Comparison of ENCODE assay signal across 32 cellular contexts in the genomic region with DNA sequence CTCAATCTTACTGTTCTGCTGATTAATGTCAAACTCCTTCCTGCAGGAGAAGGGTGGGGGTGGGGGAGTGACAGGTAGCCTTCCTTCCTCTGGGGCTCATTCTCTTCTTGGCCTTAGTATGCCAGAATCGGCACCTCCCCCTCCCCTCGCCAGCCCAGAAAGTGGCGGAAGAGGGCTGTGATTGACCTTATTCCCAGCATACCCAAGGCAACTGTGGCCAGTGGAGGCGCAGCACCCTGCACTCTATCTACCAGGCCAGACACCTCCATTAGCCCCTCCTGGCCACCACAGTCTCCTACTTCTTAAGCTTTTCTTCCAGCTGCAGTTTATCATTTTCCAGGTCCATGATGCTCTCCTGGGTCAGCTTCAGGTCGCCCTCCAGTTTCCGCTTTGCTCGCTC. TPM values are rescaled to one million over a fixed set of nuclear protein-coding genes. Genes with fewer than 3 reads are reported as not detected.
"Had no signal": no experiment of that assay in that cellular context is flagged by ENCODE, and none has a peak within 500 bp of the region (broad histone marks: within the 10 kb centered on the region; RNA-seq: fewer than 3 reads in every experiment).

No MANE protein-coding gene starts in this region.

- H3K9me3 Mint-ChIP-seq: activated CD4-positive, alpha-beta T cell treated with anti-CD3 and anti-CD28 coated beads, Interleukin-2, amount 10 ng/mL, durations not matched to agents 24 days and 14 days; activated CD8-positive, alpha-beta T cell treated with anti-CD3 and anti-CD28 coated beads for 36 hours; activated naive CD4-positive, alpha-beta T cell treated with anti-CD3 and anti-CD28 coated beads, Interleukin-2, amount 10 ng/mL, durations not matched to agents 7 days and 5 days; activated naive CD8-positive, alpha-beta T cell treated with anti-CD3 and anti-CD28 coated beads, Interleukin-2, amount 50 U/mL, for 24 hours; activated T-cell treated with anti-CD3 and anti-CD28 coated beads, Interleukin-2, amount 50 U/mL, for 72 hours; activated T-helper 2 cell treated with anti-CD3 and anti-CD28 coated beads, Interferon-gamma antibody, Interleukin-2, Interleukin-4, amounts not matched to agents 10 μg/mL and 5 μg/mL and 100 μg/mL, durations not matched to agents 14 hours and 24 hours and 36 hours had no signal

- H3K27me3 Mint-ChIP-seq: activated naive CD8-positive, alpha-beta T cell had no signal

- H3K4me1 Mint-ChIP-seq: activated CD4-positive, alpha-beta T cell treated with anti-CD3 and anti-CD28 coated beads, Interleukin-2, amount 10 ng/mL, durations not matched to agents 24 days and 14 days; activated naive CD4-positive, alpha-beta T cell treated with anti-CD3 and anti-CD28 coated beads, Interleukin-2, amount 10 ng/mL, durations not matched to agents 7 days and 5 days; activated naive CD8-positive, alpha-beta T cell treated with anti-CD3 and anti-CD28 coated beads, Interleukin-2, amount 50 U/mL, for 24 hours; brain had no signal

- DNase-seq: activated CD4-positive, alpha-beta T cell treated with anti-CD3 and anti-CD28 coated beads, Interleukin-2, amount 10 ng/mL, durations not matched to agents 24 days and 14 days; activated CD4-positive, alpha-beta T cell treated with anti-CD3 and anti-CD28 coated beads, Interleukin-2, amount 50 U/mL, for 4 hours; activated CD8-positive, alpha-beta T cell treated with anti-CD3 and anti-CD28 coated beads for 36 hours; activated gamma-delta T cell; activated naive CD4-positive, alpha-beta T cell treated with anti-CD3 and anti-CD28 coated beads, Interleukin-2, amount 10 ng/mL, durations not matched to agents 7 days and 5 days; activated naive CD8-positive, alpha-beta T cell treated with anti-CD3 and anti-CD28 coated beads, Interleukin-2, amount 50 U/mL, for 24 hours; activated T-cell treated with anti-CD3 and anti-CD28 coated beads, Interleukin-2, amount 50 U/mL, for 1 hour; activated T-cell treated with anti-CD3 and anti-CD28 coated beads, Interleukin-2, amount 50 U/mL, for 72 hours; anterior cingulate cortex; NCI-H1092 treated with DMSO at 0.1 percent for 48 hours; NCI-H1417; NCI-H146; NCI-H187; NCI-H2029 treated with DMSO at 0.1 percent for 48 hours; NCI-H2107; NCI-H2171; NCI-H510A; NCI-H526; NCI-H748 treated with DMSO at 0.1 percent for 48 hours; NK-92 treated with Interleukin-12 subunit alpha and Interleukin-12 subunit beta, amount 100 ng/mL, for 24 hours; PC-3; Peyer's patch; RPMI8226; T1000; WERI-Rb-1 had no signal

- H3K27ac ChIP-seq: Peyer's patch, WERI-Rb-1 had no signal

- H3K36me3 Mint-ChIP-seq: activated naive CD4-positive, alpha-beta T cell treated with anti-CD3 and anti-CD28 coated beads, Interleukin-2, amount 10 ng/mL, durations not matched to agents 7 days and 5 days; activated naive CD8-positive, alpha-beta T cell; brain had no signal

- H3K4me1 ChIP-seq: Peyer's patch had no signal

- ATAC-seq: activated CD8-positive, alpha-beta T cell treated with anti-CD3 and anti-CD28 coated beads for 36 hours; activated naive CD8-positive, alpha-beta T cell treated with anti-CD3 and anti-CD28 coated beads, Interleukin-2, amount 50 U/mL, for 24 hours; activated T-cell treated with anti-CD3 and anti-CD28 coated beads, Interleukin-2, amount 50 U/mL, for 72 hours; PC-3 had no signal

- H3K36me3 ChIP-seq: Peyer's patch, WERI-Rb-1 had no signal

- H3K27ac Mint-ChIP-seq: activated CD4-positive, alpha-beta T cell treated with anti-CD3 and anti-CD28 coated beads, Interleukin-2, amount 10 ng/mL, durations not matched to agents 24 days and 14 days; activated CD8-positive, alpha-beta T cell treated with anti-CD3 and anti-CD28 coated beads for 36 hours; activated naive CD4-positive, alpha-beta T cell treated with anti-CD3 and anti-CD28 coated beads, Interleukin-2, amount 10 ng/mL, durations not matched to agents 7 days and 5 days; activated naive CD8-positive, alpha-beta T cell; activated naive CD8-positive, alpha-beta T cell treated with anti-CD3 and anti-CD28 coated beads, Interleukin-2, amount 50 U/mL, for 24 hours; activated T-cell treated with anti-CD3 and anti-CD28 coated beads, Interleukin-2, amount 50 U/mL, for 72 hours; activated T-helper 2 cell treated with anti-CD3 and anti-CD28 coated beads, Interferon-gamma antibody, Interleukin-2, Interleukin-4, amounts not matched to agents 10 μg/mL and 5 μg/mL and 100 μg/mL, durations not matched to agents 14 hours and 24 hours and 36 hours; brain had no signal

- H3K27me3 ChIP-seq: Peyer's patch had no signal

- H3K4me3 Mint-ChIP-seq: activated CD4-positive, alpha-beta T cell treated with anti-CD3 and anti-CD28 coated beads, Interleukin-2, amount 10 ng/mL, durations not matched to agents 24 days and 14 days; activated CD8-positive, alpha-beta T cell treated with anti-CD3 and anti-CD28 coated beads for 36 hours; activated naive CD4-positive, alpha-beta T cell treated with anti-CD3 and anti-CD28 coated beads, Interleukin-2, amount 10 ng/mL, durations not matched to agents 7 days and 5 days; activated naive CD8-positive, alpha-beta T cell; activated naive CD8-positive, alpha-beta T cell treated with anti-CD3 and anti-CD28 coated beads, Interleukin-2, amount 50 U/mL, for 24 hours; activated T-cell treated with anti-CD3 and anti-CD28 coated beads, Interleukin-2, amount 50 U/mL, for 72 hours; brain had no signal

- H3K4me3 ChIP-seq: Peyer's patch had no signal

- H3K9me3 ChIP-seq: Peyer's patch had no signal

RNA-seq across cellular contexts. Expression of gene MYH6, which starts 15.5 kb away (rescaled TPM):
- total RNA-seq: activated CD8-positive, alpha-beta memory T cell treated with anti-CD3 and anti-CD28 coated beads for 36 hours; activated CD8-positive, alpha-beta T cell treated with anti-CD3 and anti-CD28 coated beads for 36 hours; M059J; PC-3; Peyer's patch; T-helper 2 cell treated with Interferon-gamma antibody and Interleukin-4, amounts not matched to agents 100 ng/mL and 5 ng/mL, for 36 hours had no signal

RNA-seq across cellular contexts. Expression of gene CMTM5, which starts 15.8 kb away (rescaled TPM):
- total RNA-seq: activated CD4-positive, alpha-beta T cell treated with anti-CD3 and anti-CD28 coated beads, Interleukin-2, amount 10 ng/mL, durations not matched to agents 24 days and 14 days; activated CD8-positive, alpha-beta memory T cell treated with anti-CD3 and anti-CD28 coated beads for 36 hours; activated CD8-positive, alpha-beta T cell treated with anti-CD3 and anti-CD28 coated beads for 36 hours; activated T-helper 2 cell treated with anti-CD3 and anti-CD28 coated beads, Interferon-gamma antibody, Interleukin-2, Interleukin-4, amounts not matched to agents 10 μg/mL and 5 μg/mL and 100 μg/mL, durations not matched to agents 14 hours and 24 hours and 36 hours; M059J; PC-3; Peyer's patch; T-helper 1 cell treated with Interleukin-12 subunit alpha and Interleukin-12 subunit beta and Interleukin-4 antibody, amounts not matched to agents 30 ng/mL and 1 ng/mL, for 36 hours; T-helper 2 cell treated with Interferon-gamma antibody and Interleukin-4, amounts not matched to agents 100 ng/mL and 5 ng/mL, for 36 hours had no signal

RNA-seq across cellular contexts. Expression of gene IL25, which starts 20.0 kb away (rescaled TPM):
- total RNA-seq: activated CD4-positive, alpha-beta T cell treated with anti-CD3 and anti-CD28 coated beads, Interleukin-2, amount 10 ng/mL, durations not matched to agents 24 days and 14 days; activated CD8-positive, alpha-beta memory T cell treated with anti-CD3 and anti-CD28 coated beads for 36 hours; activated CD8-positive, alpha-beta T cell treated with anti-CD3 and anti-CD28 coated beads for 36 hours; activated T-cell treated with anti-CD3 and anti-CD28 coated beads, Interleukin-2, amount 50 U/mL, for 72 hours; activated T-helper 2 cell treated with anti-CD3 and anti-CD28 coated beads, Interferon-gamma antibody, Interleukin-2, Interleukin-4, amounts not matched to agents 10 μg/mL and 5 μg/mL and 100 μg/mL, durations not matched to agents 14 hours and 24 hours and 36 hours; M059J; PC-3; Peyer's patch; T-helper 1 cell treated with Interleukin-12 subunit alpha and Interleukin-12 subunit beta and Interleukin-4 antibody, amounts not matched to agents 30 ng/mL and 1 ng/mL, for 36 hours; T-helper 2 cell treated with Interferon-gamma antibody and Interleukin-4, amounts not matched to agents 100 ng/mL and 5 ng/mL, for 36 hours had no signal

RNA-seq across cellular contexts. Expression of gene EFS, which starts 27.6 kb away (rescaled TPM):
- total RNA-seq: activated CD4-positive, alpha-beta T cell treated with anti-CD3 and anti-CD28 coated beads, Interleukin-2, amount 10 ng/mL, durations not matched to agents 24 days and 14 days; activated CD8-positive, alpha-beta memory T cell treated with anti-CD3 and anti-CD28 coated beads for 36 hours; activated CD8-positive, alpha-beta T cell treated with anti-CD3 and anti-CD28 coated beads for 36 hours; activated T-helper 2 cell treated with anti-CD3 and anti-CD28 coated beads, Interferon-gamma antibody, Interleukin-2, Interleukin-4, amounts not matched to agents 10 μg/mL and 5 μg/mL and 100 μg/mL, durations not matched to agents 14 hours and 24 hours and 36 hours; T-helper 1 cell treated with Interleukin-12 subunit alpha and Interleukin-12 subunit beta and Interleukin-4 antibody, amounts not matched to agents 30 ng/mL and 1 ng/mL, for 36 hours; T-helper 2 cell treated with Interferon-gamma antibody and Interleukin-4, amounts not matched to agents 100 ng/mL and 5 ng/mL, for 36 hours had no signal
